Comparison of ENCODE assay signal across 22 cellular contexts in genomic region chr15:60790641-60791040, GRCh38.
"Had no signal": no experiment of that assay in that cellular context is flagged by ENCODE, and none has a peak within 500 bp of the region (broad histone marks: within the 10 kb centered on the region; RNA-seq: fewer than 3 reads in every experiment).

No MANE protein-coding gene starts in this region.

- H3K27me3 ChIP-seq: esophagus squamous epithelium, gastroesophageal sphincter, neutrophil, ovary, tibial artery had no signal

- H3K27ac Mint-ChIP-seq: nephron, T-cell had no signal

- H3K27me3 Mint-ChIP-seq: T-cell had no signal

- H3K9me3 ChIP-seq: esophagus squamous epithelium, neutrophil, ovary, prostate gland had no signal

- FAIRE-seq: islet of Langerhans, TTC549 had no signal

- H3K36me3 ChIP-seq: esophagus squamous epithelium, gastroesophageal sphincter, neutrophil, ovary, prostate gland, tibial artery had no signal

- H3K4me3 Mint-ChIP-seq: activated T-cell treated with anti-CD3 and anti-CD28 coated beads, Interleukin-2, amount 50 U/mL, for 4 hours; nephron; T-cell had no signal

- DNase-seq: activated CD4-positive, alpha-beta T cell treated with anti-CD3 and anti-CD28 coated beads, Interleukin-2, amount 50 U/mL, for 48 hours; activated CD8-positive, alpha-beta memory T cell treated with anti-CD3 and anti-CD28 coated beads, Interleukin-2, amount 50 U/mL, for 48 hours; activated naive CD4-positive, alpha-beta T cell treated with Interleukin-2 at 50 U/mL for 16 hours; activated T-cell treated with anti-CD3 and anti-CD28 coated beads, Interleukin-2, amount 50 U/mL, for 4 hours; dermis blood vessel endothelial cell; effector memory CD4-positive, alpha-beta T cell; esophagus squamous epithelium; head of caudate nucleus; hypothalamus; left cardiac atrium; mesenchymal stem cell; ovary; stimulated activated CD4-positive, alpha-beta T cell treated with anti-CD3 and anti-CD28 coated beads, Interleukin-4, amount 100 ng/mL, for 4 hours; stimulated activated naive CD8-positive, alpha-beta T cell treated with anti-CD3 and anti-CD28 coated beads, Interleukin-15, Interleukin-2, amounts not matched to agents 100 U/mL and 50 U/mL, for 24 hours; T-cell; tibial artery had no signal

- H3K27ac ChIP-seq: esophagus squamous epithelium, gastroesophageal sphincter, neutrophil, ovary, prostate gland, tibial artery had no signal

- H3K4me1 ChIP-seq: gastroesophageal sphincter, prostate gland, tibial artery had no signal

- ATAC-seq: activated T-cell treated with anti-CD3 and anti-CD28 coated beads, Interleukin-2, amount 50 U/mL, for 4 hours; gastroesophageal sphincter; left cardiac atrium; stimulated activated naive CD8-positive, alpha-beta T cell treated with anti-CD3 and anti-CD28 coated beads, Interleukin-15, Interleukin-2, amounts not matched to agents 100 U/mL and 50 U/mL, for 24 hours; T-cell had no signal

- H3K4me3 ChIP-seq: esophagus squamous epithelium, gastroesophageal sphincter, ovary, prostate gland, tibial artery had no signal
